17 cellular contexts compared by ENCODE assay signal in genomic region chr12:27566159-27566558, GRCh38. TPM values are rescaled to one million over a fixed set of nuclear protein-coding genes. Genes with fewer than 3 reads are reported as not detected.
DNase-seq lines count a peak whose midpoint lies in the region; ATAC-seq, FAIRE-seq and TF ChIP-seq lines count a peak whose summit lies in the region.
"Had no signal": no experiment of that assay in that cellular context is flagged by ENCODE, and none has a peak within 500 bp of the region (broad histone marks: within the 10 kb centered on the region; RNA-seq: fewer than 3 reads in every experiment).

No MANE protein-coding gene starts in this region.

- H2AFZ ChIP-seq in K562 (ENCODE audit: low read depth, low read length), result no peak overlapping the region

- H3K36me3 Mint-ChIP-seq in HFFc6 (ENCODE audit: low read depth), result 0 out of 2 replicates have a peak, but pooled peaks cover 9% of the 10 kb centered on the region
- H3K36me3 Mint-ChIP-seq in stimulated activated naive B cell treated with anti-CD40 and anti-IgM and Interleukin-4, amounts not matched to agents 10 μg/mL and 1 μg/mL and 100 μg/mL, for 72 hours, result peaks cover 0 to 2% of the 10 kb centered on the region in 2 donors

- peak; percentile 11 for DNase-seq in DMS53 (lab: John Stamatoyannopoulos, UW)
- no peak for DNase-seq in DMS53 treated with DMSO at 0.1 percent for 48 hours (lab: John Stamatoyannopoulos, UW; ENCODE audit: unreplicated experiment)
- DNase-seq in NB4 (ENCODE audit: low read depth), result peak; percentile 21
- no peak for DNase-seq in K562 (ENCODE audit: extremely low read depth in 1 of 4, low spot score in 3 of 4)
- DNase-seq in midbrain (lab: John Stamatoyannopoulos, UW), result peak; percentile 24
- no peak for DNase-seq in stimulated activated CD4-positive, alpha-beta T cell treated with anti-CD3 and anti-CD28 coated beads, Interleukin-1b, Interleukin-23, amount 100 ng/mL, for 48 hours
- DNase-seq in HFFc6, result no peak
- DNase-seq in stimulated activated naive B cell treated with anti-CD40 and anti-IgM and Interleukin-4, amounts not matched to agents 10 μg/mL and 1 μg/mL and 100 μg/mL, for 72 hours, result no peak
- DNase-seq: C1 segment of cervical spinal cord, H7, MM.1S, NCI-H1105 treated with DMSO at 0.1 percent for 48 hours, NCI-H187, NCI-H2171 treated with DMSO at 0.1 percent for 48 hours, NCI-H510A treated with DMSO at 0.1 percent for 48 hours had no signal

- no peak overlapping the region for H3K9ac ChIP-seq in K562 (ENCODE audit: insufficient read depth in 1 of 2, low read depth in 2 of 2, low read length in 2 of 2)
- H3K9ac ChIP-seq: KMS-11 had no signal

- H3K27me3 ChIP-seq in K562 (ENCODE audit: control insufficient read depth in 2 of 2, insufficient read depth in 2 of 2, low read length in 2 of 2), result no peaks in the 10 kb centered on the region; a peak in 1 of 5 replicates

- no peaks in the 10 kb centered on the region for H3K36me3 ChIP-seq in K562 (ENCODE audit: control insufficient read depth, insufficient read depth, low read length)

- in situ Hi-C loops in K562 (cut with MboI), result no loop called here

- no peak overlapping the region for H3K27ac ChIP-seq in K562 (ENCODE audit: extremely low read depth, low read depth, low read length)
- H3K27ac ChIP-seq: 22Rv1, KMS-11 had no signal

- no TSS peak for BruUV-seq in K562 (replicated peaks; lab: Mats Ljungman, UMichigan)

- H3K79me2 ChIP-seq in K562 (ENCODE audit: control insufficient read depth, insufficient read depth, low read length), result no peaks in the 10 kb centered on the region

- peaks cover 3% of the 10 kb centered on the region; the same call in 1 of the 2 replicates for H3K27me3 Mint-ChIP-seq in HFFc6 (ENCODE audit: insufficient read depth)
- no peaks in the 10 kb centered on the region for H3K27me3 Mint-ChIP-seq in stimulated activated naive B cell treated with anti-CD40 and anti-IgM and Interleukin-4, amounts not matched to agents 10 μg/mL and 1 μg/mL and 100 μg/mL, for 72 hours

- TF ChIP-seq CTCF in NB4 (IDR thresholded peaks at IDR 0.05; ENCODE audit: low read depth, low read length) (no peak), K562 (IDR thresholded peaks at IDR 0.05 in 2 of 3, conservative IDR thresholded peaks at IDR 0.05 in 1 of 3; ENCODE audit: insufficient read depth in 2 of 3, low read depth in 1 of 3, low read length in 3 of 3) (peak in 1 of 3 experiments; percentile 35; a peak in 2 of 6 replicates), HFFc6 (IDR thresholded peaks at IDR 0.05) (no peak)

- no peak for TF ChIP-seq EP300 in K562 (IDR thresholded peaks at IDR 0.05; ENCODE audit: low read length)

- no peak for FAIRE-seq in K562 (lab: Jason Lieb, UNC)

- H3K4me1 Mint-ChIP-seq in HFFc6 (ENCODE audit: low read depth), result peaks cover 62% of the 10 kb centered on the region
- peaks cover 11 to 37% of the 10 kb centered on the region in 2 donors for H3K4me1 Mint-ChIP-seq in stimulated activated naive B cell treated with anti-CD40 and anti-IgM and Interleukin-4, amounts not matched to agents 10 μg/mL and 1 μg/mL and 100 μg/mL, for 72 hours

- H3K9me1 ChIP-seq in K562 (ENCODE audit: control insufficient read depth, insufficient read depth, low read length), result no peaks in the 10 kb centered on the region

- TF ChIP-seq POLR2A in NB4 (IDR thresholded peaks at IDR 0.05; ENCODE audit: extremely low read depth, insufficient read length), result no peak
- no peak for TF ChIP-seq POLR2A in K562 (conservative IDR thresholded peaks at IDR 0.05)

- H3K4me2 ChIP-seq in K562 (ENCODE audit: insufficient read depth, low read length), result no peak overlapping the region
- H3K4me2 ChIP-seq: KMS-11 had no signal

- no peaks in the 10 kb centered on the region for H3K9me3 Mint-ChIP-seq in HFFc6
- no peaks in the 10 kb centered on the region for H3K9me3 Mint-ChIP-seq in stimulated activated naive B cell treated with anti-CD40 and anti-IgM and Interleukin-4, amounts not matched to agents 10 μg/mL and 1 μg/mL and 100 μg/mL, for 72 hours

- WGBS in K562 (ENCODE audit: insufficient coverage, low coverage, missing lambda C conversion rate), result 0% methylated on average over 2 of the region's 2 CpGs

- POLR2A ChIA-PET in K562 (lab: Yijun Ruan, JAX), result interaction anchor here (0.7 to 1.8 kb wide), 3 partner anchors 10 to 31 kb away, joined by 3 to 6 read pairs (median 4); no protein-coding TSS in a partner anchor

- H4K20me1 ChIP-seq in K562 (replicated peaks; ENCODE audit: control insufficient read depth, insufficient read depth, low read length), result no peaks in the 10 kb centered on the region

- no peak for ATAC-seq in K562
- no peak for ATAC-seq in stimulated activated naive B cell treated with anti-CD40 and anti-IgM and Interleukin-4, amounts not matched to agents 10 μg/mL and 1 μg/mL and 100 μg/mL, for 72 hours (replicated peaks)

- CTCF ChIA-PET in K562 (lab: Yijun Ruan, JAX; ENCODE audit: low intra/inter-chr PET ratio), result no interaction called here

- H3K27ac Mint-ChIP-seq in HFFc6, result no peak overlapping the region
- H3K27ac Mint-ChIP-seq in stimulated activated naive B cell treated with anti-CD40 and anti-IgM and Interleukin-4, amounts not matched to agents 10 μg/mL and 1 μg/mL and 100 μg/mL, for 72 hours, result no peak overlapping the region

- H3K4me3 ChIP-seq in NB4 (ENCODE audit: low read depth, low read length) (no peak overlapping the region), K562 (no peak overlapping the region)

- H3K4me3 Mint-ChIP-seq in HFFc6, result no peak overlapping the region
- no peak overlapping the region for H3K4me3 Mint-ChIP-seq in stimulated activated naive B cell treated with anti-CD40 and anti-IgM and Interleukin-4, amounts not matched to agents 10 μg/mL and 1 μg/mL and 100 μg/mL, for 72 hours

- peak; percentile 48 to 58 for TF ChIP-seq RAD21 in K562 (CRISPR knock-in tag; conservative IDR thresholded peaks at IDR 0.05 in 1 of 2, IDR thresholded peaks at IDR 0.05 in 1 of 2)

- no peaks in the 10 kb centered on the region for H3K9me3 ChIP-seq in K562 (replicated peaks; ENCODE audit: control insufficient read depth, insufficient read depth, low read depth, low read length)

- H3K4me1 ChIP-seq in K562 (replicated peaks in 1 of 2; ENCODE audit: control insufficient read depth in 2 of 2, insufficient read depth in 2 of 2, low read length in 2 of 2), result no peaks in the 10 kb centered on the region

- intact Hi-C loops in K562 (cut with micrococcal nuclease), result loop anchor here (10.0 kb wide), 1 partner anchor 131 kb away; no protein-coding TSS in a partner anchor

TF ChIP-seq in K562, 482 proteins besides CTCF, POLR2A, EP300 and RAD21:
- TF ChIP-seq ZC3H11A (IDR thresholded peaks at IDR 0.05; ENCODE audit: low read depth, low read length), result no peak
- no peak for TF ChIP-seq U2AF2 (optimal IDR thresholded peaks at IDR 0.05; ENCODE audit: low read depth, low read length)
- no peak for TF ChIP-seq ZNF140 (CRISPR knock-in tag; IDR thresholded peaks at IDR 0.05)
- TF ChIP-seq ZNF184 (CRISPR knock-in tag; IDR thresholded peaks at IDR 0.05), result no peak
- no peak for TF ChIP-seq RUNX1 (IDR thresholded peaks at IDR 0.05; ENCODE audit: low read depth)
- no peak for TF ChIP-seq TAF15 (IDR thresholded peaks at IDR 0.05; ENCODE audit: low read depth, low read length)
- no peak for TF ChIP-seq ZNF316 (IDR thresholded peaks at IDR 0.05)
- TF ChIP-seq SNIP1 (IDR thresholded peaks at IDR 0.05; ENCODE audit: low read depth), result no peak
- no peak for TF ChIP-seq ZNF212 (CRISPR knock-in tag; IDR thresholded peaks at IDR 0.05)
- TF ChIP-seq ZBTB5 (IDR thresholded peaks at IDR 0.05), result no peak

RNA-seq across cellular contexts. Expression of gene PPFIBP1, which starts 42.2 kb away (rescaled TPM):
- 6.9 and 13.8 TPM in 2 replicates for total RNA-seq in K562 (2011; cell fraction: chromatin; rRNA removed; ENCODE audit: low replicate concordance)
- total RNA-seq in K562 (2011; cell fraction: nucleolus; rRNA removed), result 2.0 and 3.2 TPM in 2 replicates
- 5.1 and 5.3 TPM in 2 replicates for total RNA-seq in K562 (2011; cell fraction: nucleoplasm; rRNA removed)
- total RNA-seq in K562 (2014; rRNA removed), result 2.9 and 3.5 TPM in 2 replicates
- total RNA-seq in K562 (2014; rRNA removed; fragmentation: Illumina TruSeq; extraction: Trizol), result 2.2 TPM in 2 replicates
- total RNA-seq in K562 (2015; rRNA removed; fragmentation: Illumina TruSeq; extraction: Trizol), result 1.8 and 1.9 TPM in 2 replicates
- 3.5 and 3.6 TPM in 2 replicates for total RNA-seq in K562 (2021)
- 0.95 and 2.9 TPM in 2 replicates for polyA plus RNA-seq in K562 (2011; rRNA removed)
- polyA plus RNA-seq in K562 (2011; cell fraction: cytosol; rRNA removed), result 0.47 and 0.78 TPM in 2 replicates
- polyA plus RNA-seq in K562 (2011; cell fraction: nucleus; rRNA removed), result 1.4 and 3.0 TPM in 2 replicates
- 1.9 and 2.0 TPM in 2 replicates for polyA plus RNA-seq in K562 (2012)
- polyA plus RNA-seq in K562 (2014; fragmentation: Illumina TruSeq; extraction: Trizol), result 1.7 and 1.8 TPM in 2 replicates
- under 1 TPM; 0.46 to 0.59 TPM for polyA plus RNA-seq in K562 (2014; fragmentation: Nextera tagmentation; extraction: Ambion mirVana)
- 1.2 and 2.9 TPM in 2 replicates for polyA plus RNA-seq in K562 (2014; rRNA removed)
- polyA minus RNA-seq in K562 (2011; rRNA and poly(A)+ RNA removed), result 4.5 and 4.7 TPM in 2 replicates
- polyA minus RNA-seq in K562 (2011; cell fraction: cytosol; rRNA and poly(A)+ RNA removed), result 0.55 and 1.7 TPM in 2 replicates
- 3.9 and 4.2 TPM in 2 replicates for polyA minus RNA-seq in K562 (2011; cell fraction: nucleus; rRNA and poly(A)+ RNA removed)
- 100 to 1,000 TPM in 2 of 6 experiments, 10 to 100 TPM in 4; 79.1 to 104 (median 92.0) TPM for total RNA-seq in HFFc6 (2021; fragmentation: NEBNext Ultra II Directional; extraction: Animal tissue kit (Norgen Biotek cat#: 25700))

Comparison
In these comparisons a context has a peak if more than half of its experiments do, and no peak if none do; other contexts are left out.
1. DNase-seq: peak in DMS53 (single experiment), NB4 (single experiment) and midbrain (single experiment); none in DMS53 treated with DMSO at 0.1 percent for 48 hours (single experiment), K562 (0 of 4), stimulated activated CD4-positive, alpha-beta T cell treated with anti-CD3 and anti-CD28 coated beads, Interleukin-1b, Interleukin-23, amount 100 ng/mL, for 48 hours (single experiment), HFFc6 (single experiment) and stimulated activated naive B cell treated with anti-CD40 and anti-IgM and Interleukin-4, amounts not matched to agents 10 μg/mL and 1 μg/mL and 100 μg/mL, for 72 hours (single experiment).
2. RNA of gene PPFIBP1, which starts 42.2 kb away (total RNA-seq): 79.1 to 104 TPM in HFFc6; 1.8 to 13.8 TPM in K562; every median in the first group is over 4 times any median in the second.